In the genomic region with DNA sequence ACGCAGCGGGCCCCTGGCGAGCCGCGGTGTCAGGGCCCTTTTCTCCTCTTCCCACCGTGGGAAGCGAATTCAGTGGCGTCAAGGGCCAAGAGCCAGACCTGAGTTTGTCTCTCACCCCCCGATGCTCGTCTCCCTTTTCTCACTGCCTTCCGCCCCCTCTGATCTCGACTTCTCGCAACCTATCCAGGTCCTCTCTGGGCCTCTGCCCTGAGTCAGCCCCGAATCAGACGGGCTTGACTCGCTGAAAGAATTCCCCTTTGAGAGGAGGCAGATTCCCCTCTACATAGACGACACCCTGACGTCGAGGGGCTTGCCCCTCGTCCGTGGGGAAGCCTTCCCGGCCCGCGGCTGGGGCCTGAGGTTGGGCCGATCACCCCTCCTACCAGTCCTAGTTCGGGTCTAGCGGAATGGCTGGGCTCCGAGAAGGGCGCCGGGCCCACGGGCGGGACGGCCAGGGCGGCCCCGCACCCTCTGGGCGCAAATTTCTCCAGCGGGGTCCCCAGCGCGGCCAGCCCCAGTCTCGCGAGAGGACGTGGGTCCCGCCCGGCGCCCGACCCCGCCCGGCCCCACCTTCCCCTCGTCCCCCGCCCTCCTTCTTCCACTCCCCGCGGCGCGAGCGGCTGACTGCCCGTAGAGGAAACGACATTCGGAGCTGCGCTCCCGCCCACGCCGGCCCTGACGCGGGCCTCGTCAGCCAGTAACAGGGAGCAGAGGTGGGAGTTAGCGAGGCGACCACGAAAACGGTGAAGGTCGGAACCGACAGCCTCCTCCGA, we compare ENCODE assay signal across 1 cellular context.
TF ChIP-seq lines count a peak whose summit lies in the region.

A gene with protein sequence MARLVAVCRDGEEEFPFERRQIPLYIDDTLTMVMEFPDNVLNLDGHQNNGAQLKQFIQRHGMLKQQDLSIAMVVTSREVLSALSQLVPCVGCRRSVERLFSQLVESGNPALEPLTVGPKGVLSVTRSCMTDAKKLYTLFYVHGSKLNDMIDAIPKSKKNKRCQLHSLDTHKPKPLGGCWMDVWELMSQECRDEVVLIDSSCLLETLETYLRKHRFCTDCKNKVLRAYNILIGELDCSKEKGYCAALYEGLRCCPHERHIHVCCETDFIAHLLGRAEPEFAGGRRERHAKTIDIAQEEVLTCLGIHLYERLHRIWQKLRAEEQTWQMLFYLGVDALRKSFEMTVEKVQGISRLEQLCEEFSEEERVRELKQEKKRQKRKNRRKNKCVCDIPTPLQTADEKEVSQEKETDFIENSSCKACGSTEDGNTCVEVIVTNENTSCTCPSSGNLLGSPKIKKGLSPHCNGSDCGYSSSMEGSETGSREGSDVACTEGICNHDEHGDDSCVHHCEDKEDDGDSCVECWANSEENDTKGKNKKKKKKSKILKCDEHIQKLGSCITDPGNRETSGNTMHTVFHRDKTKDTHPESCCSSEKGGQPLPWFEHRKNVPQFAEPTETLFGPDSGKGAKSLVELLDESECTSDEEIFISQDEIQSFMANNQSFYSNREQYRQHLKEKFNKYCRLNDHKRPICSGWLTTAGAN (plus strand): TSS at position 600 of the 773 bp plus-strand sequence. CDS start 806 bp downstream, outside the sequence.

TF ChIP-seq in HEK293, 187 proteins besides CTCF, POLR2A, EP300 and RAD21 (continued from another document and continues in another):
- TF ChIP-seq, protein P1, sequence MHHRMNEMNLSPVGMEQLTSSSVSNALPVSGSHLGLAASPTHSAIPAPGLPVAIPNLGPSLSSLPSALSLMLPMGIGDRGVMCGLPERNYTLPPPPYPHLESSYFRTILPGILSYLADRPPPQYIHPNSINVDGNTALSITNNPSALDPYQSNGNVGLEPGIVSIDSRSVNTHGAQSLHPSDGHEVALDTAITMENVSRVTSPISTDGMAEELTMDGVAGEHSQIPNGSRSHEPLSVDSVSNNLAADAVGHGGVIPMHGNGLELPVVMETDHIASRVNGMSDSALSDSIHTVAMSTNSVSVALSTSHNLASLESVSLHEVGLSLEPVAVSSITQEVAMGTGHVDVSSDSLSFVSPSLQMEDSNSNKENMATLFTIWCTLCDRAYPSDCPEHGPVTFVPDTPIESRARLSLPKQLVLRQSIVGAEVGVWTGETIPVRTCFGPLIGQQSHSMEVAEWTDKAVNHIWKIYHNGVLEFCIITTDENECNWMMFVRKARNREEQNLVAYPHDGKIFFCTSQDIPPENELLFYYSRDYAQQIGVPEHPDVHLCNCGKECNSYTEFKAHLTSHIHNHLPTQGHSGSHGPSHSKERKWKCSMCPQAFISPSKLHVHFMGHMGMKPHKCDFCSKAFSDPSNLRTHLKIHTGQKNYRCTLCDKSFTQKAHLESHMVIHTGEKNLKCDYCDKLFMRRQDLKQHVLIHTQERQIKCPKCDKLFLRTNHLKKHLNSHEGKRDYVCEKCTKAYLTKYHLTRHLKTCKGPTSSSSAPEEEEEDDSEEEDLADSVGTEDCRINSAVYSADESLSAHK (tag by site-specific recombination; IDR thresholded peaks at IDR 0.05), result no peak
- TF ChIP-seq ZNF843 (tag by site-specific recombination; IDR thresholded peaks at IDR 0.05) (0 out of 2 replicates have a peak, but pooled peaks have one; percentile 44), ZNF768 (tag by site-specific recombination; IDR thresholded peaks at IDR 0.05) (no peak), ZNF324 (tag by site-specific recombination; IDR thresholded peaks at IDR 0.05) (no peak), ZNF510 (tag by site-specific recombination; IDR thresholded peaks at IDR 0.05; ENCODE audit: insufficient replicate concordance) (no peak), ZNF660 (tag by site-specific recombination; IDR thresholded peaks at IDR 0.05) (peak; percentile 70; the same call in 1 of the 2 replicates), ZFP41 (tag by site-specific recombination; IDR thresholded peaks at IDR 0.05; ENCODE audit: borderline replicate concordance) (no peak), ZSCAN16 (tag by site-specific recombination; IDR thresholded peaks at IDR 0.05) (no peak), ZXDB (tag by site-specific recombination; IDR thresholded peaks at IDR 0.05) (peak; percentile 79; the same call in 1 of the 2 replicates), ZNF776 (tag by site-specific recombination; IDR thresholded peaks at IDR 0.05; ENCODE audit: borderline replicate concordance) (no peak), OSR2 (tag by site-specific recombination; IDR thresholded peaks at IDR 0.05) (no peak), ZFP3 (tag by site-specific recombination; IDR thresholded peaks at IDR 0.05; ENCODE audit: low read depth) (no peak), BCL11B (tag by site-specific recombination; IDR thresholded peaks at IDR 0.05; ENCODE audit: low read depth) (peak; percentile 74; the same call in 1 of the 2 replicates), MYNN (tag by site-specific recombination; IDR thresholded peaks at IDR 0.05; ENCODE audit: borderline replicate concordance) (no peak), GLIS2 (tag by site-specific recombination; IDR thresholded peaks at IDR 0.05) (peak; percentile 87; the same call in 1 of the 2 replicates), EGR2 (tag by site-specific recombination; IDR thresholded peaks at IDR 0.05; ENCODE audit: low read depth) (peak; percentile 34; the same call in 1 of the 2 replicates), ZNF391 (tag by site-specific recombination; IDR thresholded peaks at IDR 0.05; ENCODE audit: borderline replicate concordance, low read depth) (peak; percentile 69; the same call in 1 of the 2 replicates), ZNF549 (tag by site-specific recombination; IDR thresholded peaks at IDR 0.05) (no peak), GLI4 (tag by site-specific recombination; IDR thresholded peaks at IDR 0.05) (0 out of 2 replicates have a peak, but pooled peaks have one; percentile 47), ZNF677 (tag by site-specific recombination; IDR thresholded peaks at IDR 0.05) (no peak), ZNF423 (tag by site-specific recombination; IDR thresholded peaks at IDR 0.05) (peak; percentile 70; the same call in 1 of the 2 replicates)
- TF ChIP-seq, protein P2, sequence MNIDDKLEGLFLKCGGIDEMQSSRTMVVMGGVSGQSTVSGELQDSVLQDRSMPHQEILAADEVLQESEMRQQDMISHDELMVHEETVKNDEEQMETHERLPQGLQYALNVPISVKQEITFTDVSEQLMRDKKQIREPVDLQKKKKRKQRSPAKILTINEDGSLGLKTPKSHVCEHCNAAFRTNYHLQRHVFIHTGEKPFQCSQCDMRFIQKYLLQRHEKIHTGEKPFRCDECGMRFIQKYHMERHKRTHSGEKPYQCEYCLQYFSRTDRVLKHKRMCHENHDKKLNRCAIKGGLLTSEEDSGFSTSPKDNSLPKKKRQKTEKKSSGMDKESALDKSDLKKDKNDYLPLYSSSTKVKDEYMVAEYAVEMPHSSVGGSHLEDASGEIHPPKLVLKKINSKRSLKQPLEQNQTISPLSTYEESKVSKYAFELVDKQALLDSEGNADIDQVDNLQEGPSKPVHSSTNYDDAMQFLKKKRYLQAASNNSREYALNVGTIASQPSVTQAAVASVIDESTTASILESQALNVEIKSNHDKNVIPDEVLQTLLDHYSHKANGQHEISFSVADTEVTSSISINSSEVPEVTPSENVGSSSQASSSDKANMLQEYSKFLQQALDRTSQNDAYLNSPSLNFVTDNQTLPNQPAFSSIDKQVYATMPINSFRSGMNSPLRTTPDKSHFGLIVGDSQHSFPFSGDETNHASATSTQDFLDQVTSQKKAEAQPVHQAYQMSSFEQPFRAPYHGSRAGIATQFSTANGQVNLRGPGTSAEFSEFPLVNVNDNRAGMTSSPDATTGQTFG (tag by site-specific recombination; IDR thresholded peaks at IDR 0.05; ENCODE audit: borderline replicate concordance), result no peak
- TF ChIP-seq, protein P3, sequence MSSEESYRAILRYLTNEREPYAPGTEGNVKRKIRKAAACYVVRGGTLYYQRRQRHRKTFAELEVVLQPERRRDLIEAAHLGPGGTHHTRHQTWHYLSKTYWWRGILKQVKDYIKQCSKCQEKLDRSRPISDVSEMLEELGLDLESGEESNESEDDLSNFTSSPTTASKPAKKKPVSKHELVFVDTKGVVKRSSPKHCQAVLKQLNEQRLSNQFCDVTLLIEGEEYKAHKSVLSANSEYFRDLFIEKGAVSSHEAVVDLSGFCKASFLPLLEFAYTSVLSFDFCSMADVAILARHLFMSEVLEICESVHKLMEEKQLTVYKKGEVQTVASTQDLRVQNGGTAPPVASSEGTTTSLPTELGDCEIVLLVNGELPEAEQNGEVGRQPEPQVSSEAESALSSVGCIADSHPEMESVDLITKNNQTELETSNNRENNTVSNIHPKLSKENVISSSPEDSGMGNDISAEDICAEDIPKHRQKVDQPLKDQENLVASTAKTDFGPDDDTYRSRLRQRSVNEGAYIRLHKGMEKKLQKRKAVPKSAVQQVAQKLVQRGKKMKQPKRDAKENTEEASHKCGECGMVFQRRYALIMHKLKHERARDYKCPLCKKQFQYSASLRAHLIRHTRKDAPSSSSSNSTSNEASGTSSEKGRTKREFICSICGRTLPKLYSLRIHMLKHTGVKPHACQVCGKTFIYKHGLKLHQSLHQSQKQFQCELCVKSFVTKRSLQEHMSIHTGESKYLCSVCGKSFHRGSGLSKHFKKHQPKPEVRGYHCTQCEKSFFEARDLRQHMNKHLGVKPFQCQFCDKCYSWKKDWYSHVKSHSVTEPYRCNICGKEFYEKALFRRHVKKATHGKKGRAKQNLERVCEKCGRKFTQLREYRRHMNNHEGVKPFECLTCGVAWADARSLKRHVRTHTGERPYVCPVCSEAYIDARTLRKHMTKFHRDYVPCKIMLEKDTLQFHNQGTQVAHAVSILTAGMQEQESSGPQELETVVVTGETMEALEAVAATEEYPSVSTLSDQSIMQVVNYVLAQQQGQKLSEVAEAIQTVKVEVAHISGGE (tag by site-specific recombination; conservative IDR thresholded peaks at IDR 0.05; ENCODE audit: low read depth), result no peak; the same call in 1 of the 2 replicates
- TF ChIP-seq, protein P4, sequence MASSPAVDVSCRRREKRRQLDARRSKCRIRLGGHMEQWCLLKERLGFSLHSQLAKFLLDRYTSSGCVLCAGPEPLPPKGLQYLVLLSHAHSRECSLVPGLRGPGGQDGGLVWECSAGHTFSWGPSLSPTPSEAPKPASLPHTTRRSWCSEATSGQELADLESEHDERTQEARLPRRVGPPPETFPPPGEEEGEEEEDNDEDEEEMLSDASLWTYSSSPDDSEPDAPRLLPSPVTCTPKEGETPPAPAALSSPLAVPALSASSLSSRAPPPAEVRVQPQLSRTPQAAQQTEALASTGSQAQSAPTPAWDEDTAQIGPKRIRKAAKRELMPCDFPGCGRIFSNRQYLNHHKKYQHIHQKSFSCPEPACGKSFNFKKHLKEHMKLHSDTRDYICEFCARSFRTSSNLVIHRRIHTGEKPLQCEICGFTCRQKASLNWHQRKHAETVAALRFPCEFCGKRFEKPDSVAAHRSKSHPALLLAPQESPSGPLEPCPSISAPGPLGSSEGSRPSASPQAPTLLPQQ (tag by site-specific recombination; IDR thresholded peaks at IDR 0.05), result peak; percentile 86
- TF ChIP-seq, protein P5, sequence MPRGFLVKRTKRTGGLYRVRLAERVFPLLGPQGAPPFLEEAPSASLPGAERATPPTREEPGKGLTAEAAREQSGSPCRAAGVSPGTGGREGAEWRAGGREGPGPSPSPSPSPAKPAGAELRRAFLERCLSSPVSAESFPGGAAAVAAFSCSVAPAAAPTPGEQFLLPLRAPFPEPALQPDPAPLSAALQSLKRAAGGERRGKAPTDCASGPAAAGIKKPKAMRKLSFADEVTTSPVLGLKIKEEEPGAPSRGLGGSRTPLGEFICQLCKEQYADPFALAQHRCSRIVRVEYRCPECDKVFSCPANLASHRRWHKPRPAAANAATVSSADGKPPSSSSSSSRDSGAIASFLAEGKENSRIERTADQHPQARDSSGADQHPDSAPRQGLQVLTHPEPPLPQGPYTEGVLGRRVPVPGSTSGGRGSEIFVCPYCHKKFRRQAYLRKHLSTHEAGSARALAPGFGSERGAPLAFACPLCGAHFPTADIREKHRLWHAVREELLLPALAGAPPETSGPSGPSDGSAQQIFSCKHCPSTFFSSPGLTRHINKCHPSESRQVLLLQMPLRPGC (tag by site-specific recombination; IDR thresholded peaks at IDR 0.05), result no peak; the same call in none of the 2 replicates
- TF ChIP-seq, protein P6, sequence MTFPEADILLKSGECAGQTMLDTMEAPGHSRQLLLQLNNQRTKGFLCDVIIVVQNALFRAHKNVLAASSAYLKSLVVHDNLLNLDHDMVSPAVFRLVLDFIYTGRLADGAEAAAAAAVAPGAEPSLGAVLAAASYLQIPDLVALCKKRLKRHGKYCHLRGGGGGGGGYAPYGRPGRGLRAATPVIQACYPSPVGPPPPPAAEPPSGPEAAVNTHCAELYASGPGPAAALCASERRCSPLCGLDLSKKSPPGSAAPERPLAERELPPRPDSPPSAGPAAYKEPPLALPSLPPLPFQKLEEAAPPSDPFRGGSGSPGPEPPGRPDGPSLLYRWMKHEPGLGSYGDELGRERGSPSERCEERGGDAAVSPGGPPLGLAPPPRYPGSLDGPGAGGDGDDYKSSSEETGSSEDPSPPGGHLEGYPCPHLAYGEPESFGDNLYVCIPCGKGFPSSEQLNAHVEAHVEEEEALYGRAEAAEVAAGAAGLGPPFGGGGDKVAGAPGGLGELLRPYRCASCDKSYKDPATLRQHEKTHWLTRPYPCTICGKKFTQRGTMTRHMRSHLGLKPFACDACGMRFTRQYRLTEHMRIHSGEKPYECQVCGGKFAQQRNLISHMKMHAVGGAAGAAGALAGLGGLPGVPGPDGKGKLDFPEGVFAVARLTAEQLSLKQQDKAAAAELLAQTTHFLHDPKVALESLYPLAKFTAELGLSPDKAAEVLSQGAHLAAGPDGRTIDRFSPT (tag by site-specific recombination; IDR thresholded peaks at IDR 0.05), result 0 out of 2 replicates have a peak, but pooled peaks have one; percentile 7
- TF ChIP-seq, protein P7, sequence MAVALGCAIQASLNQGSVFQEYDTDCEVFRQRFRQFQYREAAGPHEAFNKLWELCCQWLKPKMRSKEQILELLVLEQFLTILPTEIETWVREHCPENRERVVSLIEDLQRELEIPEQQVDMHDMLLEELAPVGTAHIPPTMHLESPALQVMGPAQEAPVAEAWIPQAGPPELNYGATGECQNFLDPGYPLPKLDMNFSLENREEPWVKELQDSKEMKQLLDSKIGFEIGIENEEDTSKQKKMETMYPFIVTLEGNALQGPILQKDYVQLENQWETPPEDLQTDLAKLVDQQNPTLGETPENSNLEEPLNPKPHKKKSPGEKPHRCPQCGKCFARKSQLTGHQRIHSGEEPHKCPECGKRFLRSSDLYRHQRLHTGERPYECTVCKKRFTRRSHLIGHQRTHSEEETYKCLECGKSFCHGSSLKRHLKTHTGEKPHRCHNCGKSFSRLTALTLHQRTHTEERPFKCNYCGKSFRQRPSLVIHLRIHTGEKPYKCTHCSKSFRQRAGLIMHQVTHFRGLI (tag by site-specific recombination; IDR thresholded peaks at IDR 0.05), result peak; percentile 17; the same call in 1 of the 2 replicates
- TF ChIP-seq, protein P8, sequence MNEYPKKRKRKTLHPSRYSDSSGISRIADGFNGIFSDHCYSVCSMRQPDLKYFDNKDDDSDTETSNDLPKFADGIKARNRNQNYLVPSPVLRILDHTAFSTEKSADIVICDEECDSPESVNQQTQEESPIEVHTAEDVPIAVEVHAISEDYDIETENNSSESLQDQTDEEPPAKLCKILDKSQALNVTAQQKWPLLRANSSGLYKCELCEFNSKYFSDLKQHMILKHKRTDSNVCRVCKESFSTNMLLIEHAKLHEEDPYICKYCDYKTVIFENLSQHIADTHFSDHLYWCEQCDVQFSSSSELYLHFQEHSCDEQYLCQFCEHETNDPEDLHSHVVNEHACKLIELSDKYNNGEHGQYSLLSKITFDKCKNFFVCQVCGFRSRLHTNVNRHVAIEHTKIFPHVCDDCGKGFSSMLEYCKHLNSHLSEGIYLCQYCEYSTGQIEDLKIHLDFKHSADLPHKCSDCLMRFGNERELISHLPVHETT (tag by site-specific recombination; IDR thresholded peaks at IDR 0.05), result 0 out of 2 replicates have a peak, but pooled peaks have one; percentile 11
